ENCODE assay signal across 17 cellular contexts in genomic region chr14:61575126-61575525, GRCh38.
"Had no signal": no experiment of that assay in that cellular context is flagged by ENCODE, and none has a peak within 500 bp of the region (broad histone marks: within the 10 kb centered on the region; RNA-seq: fewer than 3 reads in every experiment).

No MANE protein-coding gene starts in this region.

- H3K36me3 ChIP-seq: gastroesophageal sphincter, neural progenitor cell, sigmoid colon, tibial artery, vagina had no signal

- H3K9ac ChIP-seq: neural progenitor cell, parathyroid adenoma had no signal

- H3K27me3 ChIP-seq: gastroesophageal sphincter, sigmoid colon, tibial artery, vagina had no signal

- H3K4me3 ChIP-seq: gastroesophageal sphincter, lung, neural progenitor cell, sigmoid colon, tibial artery, vagina had no signal

- DNase-seq: activated B cell treated with CpG ODN at 0.5 μM for 24 hours; activated CD4-positive, alpha-beta T cell treated with anti-CD3 and anti-CD28 coated beads, Interleukin-2, amount 10 ng/mL, durations not matched to agents 24 days and 14 days; activated CD8-positive, alpha-beta memory T cell treated with anti-CD3 and anti-CD28 coated beads, Interleukin-2, amount 50 U/mL, for 48 hours; activated gamma-delta T cell treated with Interleukin-2 at 50 U/mL for 16 hours; activated naive CD8-positive, alpha-beta T cell treated with anti-CD3 and anti-CD28 coated beads for 36 hours; effector memory CD8-positive, alpha-beta T cell; midbrain; naive B cell; sigmoid colon; tibial artery had no signal

- H3K27ac Mint-ChIP-seq: activated B cell treated with CpG ODN at 0.5 μM for 24 hours; activated CD4-positive, alpha-beta T cell treated with anti-CD3 and anti-CD28 coated beads, Interleukin-2, amount 10 ng/mL, durations not matched to agents 24 days and 14 days; activated naive CD8-positive, alpha-beta T cell treated with anti-CD3 and anti-CD28 coated beads for 36 hours; effector memory CD8-positive, alpha-beta T cell; naive B cell; neural progenitor cell; stimulated activated effector memory CD8-positive, alpha-beta T cell treated with anti-CD3 and anti-CD28 coated beads, Interleukin-12 subunit alpha, Interleukin-12 subunit beta, amount 100 ng/mL, for 72 hours; T-helper 2 cell treated with Interferon-gamma antibody and Interleukin-4, amounts not matched to agents 5 μg/mL and 100 μg/mL, for 36 hours had no signal

- H3K36me3 Mint-ChIP-seq: activated naive CD8-positive, alpha-beta T cell treated with anti-CD3 and anti-CD28 coated beads for 36 hours; naive B cell; neural progenitor cell; stimulated activated effector memory CD8-positive, alpha-beta T cell treated with anti-CD3 and anti-CD28 coated beads, Interleukin-12 subunit alpha, Interleukin-12 subunit beta, amount 100 ng/mL, for 72 hours had no signal

- H3K4me3 Mint-ChIP-seq: activated B cell treated with CpG ODN at 0.5 μM for 24 hours; activated CD4-positive, alpha-beta T cell treated with anti-CD3 and anti-CD28 coated beads, Interleukin-2, amount 10 ng/mL, durations not matched to agents 24 days and 14 days; activated naive CD8-positive, alpha-beta T cell treated with anti-CD3 and anti-CD28 coated beads for 36 hours; effector memory CD8-positive, alpha-beta T cell; naive B cell; neural progenitor cell; stimulated activated effector memory CD8-positive, alpha-beta T cell treated with anti-CD3 and anti-CD28 coated beads, Interleukin-12 subunit alpha, Interleukin-12 subunit beta, amount 100 ng/mL, for 72 hours; T-helper 2 cell treated with Interferon-gamma antibody and Interleukin-4, amounts not matched to agents 5 μg/mL and 100 μg/mL, for 36 hours had no signal

- H3K9me3 Mint-ChIP-seq: activated B cell treated with CpG ODN at 0.5 μM for 24 hours; activated CD4-positive, alpha-beta T cell treated with anti-CD3 and anti-CD28 coated beads, Interleukin-2, amount 10 ng/mL, durations not matched to agents 24 days and 14 days; activated naive CD8-positive, alpha-beta T cell treated with anti-CD3 and anti-CD28 coated beads for 36 hours; effector memory CD8-positive, alpha-beta T cell; naive B cell; neural progenitor cell; stimulated activated effector memory CD8-positive, alpha-beta T cell treated with anti-CD3 and anti-CD28 coated beads, Interleukin-12 subunit alpha, Interleukin-12 subunit beta, amount 100 ng/mL, for 72 hours; T-helper 2 cell treated with Interferon-gamma antibody and Interleukin-4, amounts not matched to agents 5 μg/mL and 100 μg/mL, for 36 hours had no signal

- H3K27me3 Mint-ChIP-seq: activated B cell treated with CpG ODN at 0.5 μM for 24 hours; activated naive CD8-positive, alpha-beta T cell treated with anti-CD3 and anti-CD28 coated beads for 36 hours; naive B cell had no signal

- H3K9me3 ChIP-seq: gastroesophageal sphincter, sigmoid colon, tibial artery, vagina had no signal

- ATAC-seq: effector memory CD8-positive, alpha-beta T cell; gastroesophageal sphincter; stimulated activated effector memory CD8-positive, alpha-beta T cell treated with anti-CD3 and anti-CD28 coated beads, Interleukin-12 subunit alpha, Interleukin-12 subunit beta, amount 100 ng/mL, for 72 hours had no signal
